Comparison of ENCODE assay signal across 21 cellular contexts in the genomic region with DNA sequence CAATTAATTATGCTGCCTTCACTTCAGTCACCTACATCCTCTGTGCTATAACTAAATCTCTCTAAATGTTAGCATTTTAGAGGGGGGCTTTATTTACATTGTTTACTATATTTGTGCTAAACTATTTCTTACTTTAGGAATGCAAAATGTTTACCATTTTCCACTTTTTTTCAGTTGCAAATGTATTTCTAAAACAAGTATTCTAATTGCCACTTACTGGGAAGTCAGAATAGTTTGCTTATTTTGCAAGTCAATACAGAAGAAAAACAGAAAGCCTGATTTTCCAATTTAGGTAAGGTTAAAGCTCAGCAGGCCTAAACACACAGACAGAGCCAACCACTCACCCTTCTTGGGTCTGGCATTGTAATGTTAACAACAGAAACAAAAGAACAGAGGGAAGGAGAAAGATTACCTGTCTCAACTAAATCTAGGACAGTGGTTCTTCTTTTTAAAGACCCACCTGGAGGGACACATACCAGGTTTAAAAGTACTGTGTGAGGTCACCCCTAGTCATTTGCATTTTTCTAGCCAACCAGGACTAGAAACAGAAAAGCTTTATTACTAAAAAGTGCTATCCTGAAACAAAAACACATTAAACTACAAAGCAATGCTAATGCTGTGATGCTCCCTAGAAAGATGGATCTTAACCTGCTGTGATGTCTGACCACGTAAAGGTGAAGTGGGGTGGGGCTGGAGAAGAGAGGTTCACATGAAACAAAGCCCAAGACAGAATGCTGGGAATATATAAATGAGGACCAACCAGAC.
A peak's percentile ranks its signal among the peaks of the same experiment; 100 is the strongest.
DNase-seq lines count a peak whose midpoint lies in the region; ATAC-seq and TF ChIP-seq lines count a peak whose summit lies in the region.
"Had no signal": no experiment of that assay in that cellular context is flagged by ENCODE, and none has a peak within 500 bp of the region (broad histone marks: within the 10 kb centered on the region; RNA-seq: fewer than 3 reads in every experiment).

No MANE protein-coding gene starts in this region.

- H3K4me1 ChIP-seq in endodermal cell (ENCODE audit: control insufficient read depth, insufficient read depth, low read length) (peaks cover 11% of the 10 kb centered on the region), sigmoid colon (peaks cover 0 to 8% (median 4%) of the 10 kb centered on the region in 4 donors), A673 (ENCODE audit: insufficient read depth, low read length, poor library complexity, severe bottlenecking) (no peaks in the 10 kb centered on the region)
- H3K4me1 ChIP-seq: A549, Caco-2, SJSA1 had no signal

- no peak overlapping the region for H3K27ac ChIP-seq in endodermal cell (ENCODE audit: low read depth, low read length)
- H3K27ac ChIP-seq in sigmoid colon = no peak overlapping the region
- H3K27ac ChIP-seq in A673 (ENCODE audit: low read depth, low read length, poor library complexity, severe bottlenecking) = no peak overlapping the region
- H3K27ac ChIP-seq: A549, SJSA1 had no signal

- H3K36me3 ChIP-seq in H7 (replicated peaks; ENCODE audit: control insufficient read depth, insufficient read depth, low read length) (peaks cover 1% of the 10 kb centered on the region; the same call in 1 of the 2 replicates), endodermal cell (ENCODE audit: control insufficient read depth, insufficient read depth, low read length) (peaks cover 60% of the 10 kb centered on the region), sigmoid colon (peaks cover 0 to 29% (median 3%) of the 10 kb centered on the region in 4 donors), A673 (ENCODE audit: insufficient read depth, low read length, poor library complexity, severe bottlenecking) (no peaks in the 10 kb centered on the region)
- H3K36me3 ChIP-seq: MG63 had no signal

- POLR2A ChIA-PET in A673 (lab: Charles Lee; ENCODE audit: low non-redundant PET) = no interaction called here

- 0 to 14% methylated on average over 1 of the region's 1 CpG for WGBS in endodermal cell (ENCODE audit: insufficient coverage in 1 of 2, insufficient read length in 1 of 2), 2 experiments
- 93% methylated on average over 1 of the region's 1 CpG for WGBS in sigmoid colon, 2 donors

- H3K9me3 ChIP-seq in endodermal cell (ENCODE audit: control insufficient read depth, low read length) = no peaks in the 10 kb centered on the region
- H3K9me3 ChIP-seq in sigmoid colon = no peaks in the 10 kb centered on the region
- no peaks in the 10 kb centered on the region for H3K9me3 ChIP-seq in A673 (ENCODE audit: low read depth, low read length, poor library complexity, severe bottlenecking)
- H3K9me3 ChIP-seq: A549, Caco-2, MG63, SJSA1 had no signal

- H3K27me3 ChIP-seq in H7 (ENCODE audit: control insufficient read depth, insufficient read depth, low read length) (peaks cover 51% of the 10 kb centered on the region), endodermal cell (ENCODE audit: control insufficient read depth, insufficient read depth, low read length, poor library complexity, severe bottlenecking) (no peaks in the 10 kb centered on the region), sigmoid colon (no peaks in the 10 kb centered on the region), A673 (replicated peaks; ENCODE audit: insufficient read depth, low read depth, low read length, poor library complexity) (no peaks in the 10 kb centered on the region)
- H3K27me3 ChIP-seq: MG63, SJSA1 had no signal

- H3K4me3 ChIP-seq in H7 (ENCODE audit: insufficient read depth, low read depth, low read length) = no peak overlapping the region
- peak overlapping the region; percentile 2 for H3K4me3 ChIP-seq in endodermal cell (ENCODE audit: low read length)
- no peak overlapping the region for H3K4me3 ChIP-seq in sigmoid colon
- H3K4me3 ChIP-seq in A673 (ENCODE audit: low read depth, low read length, poor library complexity, severe bottlenecking) = no peak overlapping the region
- H3K4me3 ChIP-seq: A549, MG63, SJSA1 had no signal

- peaks cover 48% of the 10 kb centered on the region for H3K36me3 Mint-ChIP-seq in endodermal cell (ENCODE audit: low read depth)
- H3K36me3 Mint-ChIP-seq in memory B cell = peaks cover 38% of the 10 kb centered on the region
- peaks cover 0 to 9% of the 10 kb centered on the region in 2 donors for H3K36me3 Mint-ChIP-seq in activated T-cell treated with anti-CD3 and anti-CD28 coated beads, Interleukin-2, amount 50 U/mL, for 72 hours (ENCODE audit: insufficient read depth in 2 of 2)

- no peak for ATAC-seq in memory B cell (ENCODE audit: low read depth)
- no peak for ATAC-seq in activated T-cell treated with anti-CD3 and anti-CD28 coated beads, Interleukin-2, amount 50 U/mL, for 72 hours (replicated peaks in 1 of 2)
- ATAC-seq: A549, HepG2, PC-3 had no signal

- no peak for TF ChIP-seq POLR2A in sigmoid colon (IDR thresholded peaks at IDR 0.05)

- H3K9ac ChIP-seq in endodermal cell (ENCODE audit: extremely low read depth, low read length, poor library complexity, severe bottlenecking) = no peak overlapping the region

- no peak for TF ChIP-seq EP300 in sigmoid colon (IDR thresholded peaks at IDR 0.05)

- H3K27me3 Mint-ChIP-seq in endodermal cell (ENCODE audit: insufficient read depth) (peaks cover 65% of the 10 kb centered on the region), memory B cell (no peaks in the 10 kb centered on the region)
- H3K27me3 Mint-ChIP-seq in activated T-cell treated with anti-CD3 and anti-CD28 coated beads, Interleukin-2, amount 50 U/mL, for 72 hours (ENCODE audit: low read depth) = no peaks in the 10 kb centered on the region

- CTCF ChIA-PET in A673 (lab: Charles Lee) = no interaction called here

- DNase-seq in H7 = peak; percentile 67
- peak; percentile 56 to 57 for DNase-seq in NCI-H1930 (lab: John Stamatoyannopoulos, UW)
- peak; percentile 71 for DNase-seq in endodermal cell
- no peak for DNase-seq in memory B cell (ENCODE audit: low spot score in 2 of 2)
- DNase-seq in activated T-cell treated with anti-CD3 and anti-CD28 coated beads, Interleukin-2, amount 50 U/mL, for 72 hours = no peak
- no peak for DNase-seq in OCI-M1 (lab: John Stamatoyannopoulos, UW)
- no peak for DNase-seq in sigmoid colon
- no peak for DNase-seq in A673 (ENCODE audit: low spot score)
- DNase-seq: Caco-2; DMS53; HFFc6; MG63; NCI-H1105 treated with DMSO at 0.1 percent for 48 hours; NCI-H2029 treated with DMSO at 0.1 percent for 48 hours; NCI-H524 treated with DMSO at 0.1 percent for 48 hours; NK-92 treated with Interleukin-12 subunit alpha and Interleukin-12 subunit beta, amount 100 ng/mL, for 24 hours; PC-3 had no signal

- H3K9me3 Mint-ChIP-seq in endodermal cell = peaks cover 2% of the 10 kb centered on the region
- H3K9me3 Mint-ChIP-seq in memory B cell = no peaks in the 10 kb centered on the region
- no peaks in the 10 kb centered on the region for H3K9me3 Mint-ChIP-seq in activated T-cell treated with anti-CD3 and anti-CD28 coated beads, Interleukin-2, amount 50 U/mL, for 72 hours
- H3K9me3 Mint-ChIP-seq: HFFc6 had no signal

- intact Hi-C loops in sigmoid colon (cut with DNase I) = no loop called here
- intact Hi-C loops in A673 (cut with micrococcal nuclease; ENCODE audit: unreplicated experiment) = no loop called here

- TF ChIP-seq CTCF in endodermal cell (conservative IDR thresholded peaks at IDR 0.05) (no peak), sigmoid colon (IDR thresholded peaks at IDR 0.05) (no peak), A673 (conservative IDR thresholded peaks at IDR 0.05; ENCODE audit: low read depth, low read length) (no peak)

- H3K4me3 Mint-ChIP-seq in endodermal cell (no peak overlapping the region), memory B cell (no peak overlapping the region)
- no peak overlapping the region for H3K4me3 Mint-ChIP-seq in activated T-cell treated with anti-CD3 and anti-CD28 coated beads, Interleukin-2, amount 50 U/mL, for 72 hours
- H3K4me3 Mint-ChIP-seq: CD14-positive monocyte, HFFc6 had no signal

- H3K4me1 Mint-ChIP-seq in endodermal cell = peaks cover 30% of the 10 kb centered on the region
- H3K4me1 Mint-ChIP-seq in memory B cell = no peaks in the 10 kb centered on the region
- H3K4me1 Mint-ChIP-seq in activated T-cell treated with anti-CD3 and anti-CD28 coated beads, Interleukin-2, amount 50 U/mL, for 72 hours (ENCODE audit: low read depth) = no peaks in the 10 kb centered on the region
- H3K4me1 Mint-ChIP-seq: CD14-positive monocyte had no signal

- H3K27ac Mint-ChIP-seq in endodermal cell (peak overlapping the region; percentile 85), memory B cell (peak overlapping the region; percentile 16)
- no peak overlapping the region for H3K27ac Mint-ChIP-seq in activated T-cell treated with anti-CD3 and anti-CD28 coated beads, Interleukin-2, amount 50 U/mL, for 72 hours
- H3K27ac Mint-ChIP-seq: CD14-positive monocyte, HFFc6 had no signal

- BruUV-seq in A673 (replicated peaks; lab: Mats Ljungman, UMichigan) = no TSS peak

Comparison
In these comparisons a context has a peak if more than half of its experiments do, and no peak if none do; other contexts are left out.
1. DNase-seq: peak in H7 (single experiment), NCI-H1930 (2 of 2) and endodermal cell (single experiment); none in memory B cell (0 of 2), activated T-cell treated with anti-CD3 and anti-CD28 coated beads, Interleukin-2, amount 50 U/mL, for 72 hours (0 of 2), OCI-M1 (single experiment), sigmoid colon (single experiment) and A673 (single experiment).